In the genomic region with DNA sequence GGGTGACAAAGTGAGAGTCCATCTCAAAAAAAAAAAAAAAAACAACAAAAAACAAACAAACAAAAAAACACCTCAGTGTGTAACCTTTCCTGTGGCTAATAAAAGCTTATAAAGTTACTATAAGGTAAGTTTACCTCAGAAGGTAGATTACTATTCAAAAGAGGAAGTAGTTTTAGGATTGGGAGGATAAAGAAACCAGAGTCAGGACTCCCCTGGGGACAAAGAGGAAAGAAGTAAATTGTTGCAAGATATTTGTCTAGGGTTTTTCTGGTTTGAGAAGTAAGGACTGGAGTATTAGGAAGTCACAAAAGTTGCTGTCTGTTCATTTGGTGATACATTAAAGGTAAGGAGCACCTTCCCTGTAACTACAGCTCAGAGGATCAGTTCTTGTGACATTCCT, we compare ENCODE assay signal across 12 cellular contexts. TPM values are rescaled to one million over a fixed set of nuclear protein-coding genes. Genes with fewer than 3 reads are reported as not detected.
DNase-seq lines count a peak whose midpoint lies in the region; ATAC-seq and TF ChIP-seq lines count a peak whose summit lies in the region.
"Had no signal": no experiment of that assay in that cellular context is flagged by ENCODE, and none has a peak within 500 bp of the region (broad histone marks: within the 10 kb centered on the region; RNA-seq: fewer than 3 reads in every experiment).

No MANE protein-coding gene starts in this region.

- no peak overlapping the region for H3K4me3 ChIP-seq in Panc1 (ENCODE audit: low read depth in 2 of 2, low read length in 2 of 2)
- H3K4me3 ChIP-seq in effector memory CD4-positive, alpha-beta T cell (ENCODE audit: insufficient read depth, low read depth, low read length, poor library complexity, severe bottlenecking): no peak overlapping the region
- H3K4me3 ChIP-seq: GM23248 had no signal

- H3K27ac Mint-ChIP-seq in naive B cell: no peak overlapping the region
- H3K27ac Mint-ChIP-seq: T-helper 1 cell treated with Interleukin-12 subunit alpha and Interleukin-12 subunit beta and Interleukin-4 antibody, amounts not matched to agents 30 μg/mL and 1 μg/mL, for 36 hours had no signal

- H3K4me3 Mint-ChIP-seq in naive B cell: no peak overlapping the region
- H3K4me3 Mint-ChIP-seq: T-helper 1 cell treated with Interleukin-12 subunit alpha and Interleukin-12 subunit beta and Interleukin-4 antibody, amounts not matched to agents 30 μg/mL and 1 μg/mL, for 36 hours had no signal

- peak overlapping the region; percentile 69; the same call in 1 of the 2 replicates for H3K27ac ChIP-seq in Panc1 (ENCODE audit: low read length)
- H3K27ac ChIP-seq in effector memory CD4-positive, alpha-beta T cell (ENCODE audit: insufficient read depth, low read length, poor library complexity, severe bottlenecking): no peak overlapping the region
- H3K27ac ChIP-seq: GM23248 had no signal

- no peaks in the 10 kb centered on the region for H3K27me3 ChIP-seq in Panc1 (ENCODE audit: control insufficient read depth, insufficient read depth, low read length)
- H3K27me3 ChIP-seq in effector memory CD4-positive, alpha-beta T cell (replicated peaks; ENCODE audit: control insufficient read depth, insufficient read depth, low read length, poor library complexity, severe bottlenecking): no peaks in the 10 kb centered on the region

- peaks cover 4 to 5% (median 4%) of the 10 kb centered on the region in 3 donors for H3K4me1 Mint-ChIP-seq in naive B cell

- in situ Hi-C loops in Panc1 (cut with HindIII; ENCODE audit: low pct_unique_long_range_greater_than_20kb, low sequenced_read_pairs): no loop called here

- ATAC-seq in HG03432 (IDR thresholded peaks at IDR 0.05; ENCODE audit: unreplicated experiment) (peak; percentile 52), Panc1 (no peak), naive B cell (ENCODE audit: low read depth in 2 of 2) (peak; percentile 55), GM21825 (IDR thresholded peaks at IDR 0.05; ENCODE audit: unreplicated experiment) (no peak), SK-N-SH treated with all-trans-retinoic acid at 6 μM for 48 hours (no peak)

- TF ChIP-seq CTCF in Panc1 (IDR thresholded peaks at IDR 0.05): no peak

- peaks cover 21% of the 10 kb centered on the region; the same call in 1 of the 2 replicates for H3K9me3 ChIP-seq in Panc1 (ENCODE audit: control insufficient read depth, insufficient read depth, low read depth, low read length)
- H3K9me3 ChIP-seq in effector memory CD4-positive, alpha-beta T cell (ENCODE audit: control insufficient read depth, low read length): no peaks in the 10 kb centered on the region

- POLR2A ChIA-PET in Panc1 (lab: Charles Lee): interaction anchor here (0.6 to 0.9 kb wide), 2 partner anchors 11 to 31 kb away, joined by 8 to 13 read pairs; no protein-coding TSS in a partner anchor

- peak; percentile 62 for DNase-seq in MV-4-11 (lab: John Stamatoyannopoulos, UW)
- DNase-seq in Panc1 (ENCODE audit: low read depth, low spot score): no peak
- DNase-seq in naive B cell: peak; percentile 14
- no peak for DNase-seq in effector memory CD4-positive, alpha-beta T cell
- DNase-seq: DMS153, GM23248, NCI-H1092, RPMI8226 had no signal

- intact Hi-C loops in Panc1 (cut with micrococcal nuclease; ENCODE audit: unreplicated experiment): no loop called here

- H3K27me3 Mint-ChIP-seq in naive B cell: peaks cover 5 to 15% (median 7%) of the 10 kb centered on the region in 3 donors

- H3K9me3 Mint-ChIP-seq in naive B cell: peaks cover 7 to 40% (median 21%) of the 10 kb centered on the region in 7 donors

- CTCF ChIA-PET in Panc1 (lab: Charles Lee): interaction anchor here (0.6 kb wide), 1 partner anchor 30 kb away, joined by 4 read pairs; no protein-coding TSS in a partner anchor

- no TSS peak for BruUV-seq in Panc1 (replicated peaks; lab: Mats Ljungman, UMichigan)

- H3K36me3 Mint-ChIP-seq in naive B cell: peaks cover 11 to 13% of the 10 kb centered on the region in 2 donors

- peaks cover 38% of the 10 kb centered on the region for H3K4me1 ChIP-seq in Panc1 (ENCODE audit: control insufficient read depth, insufficient read depth, low read length)
- H3K4me1 ChIP-seq in effector memory CD4-positive, alpha-beta T cell (ENCODE audit: control insufficient read depth, insufficient read depth, low read length, poor library complexity, severe bottlenecking): no peaks in the 10 kb centered on the region

- H3K36me3 ChIP-seq in Panc1 (ENCODE audit: control insufficient read depth, insufficient read depth, low read length): no peaks in the 10 kb centered on the region
- H3K36me3 ChIP-seq in effector memory CD4-positive, alpha-beta T cell (ENCODE audit: control insufficient read depth, insufficient read depth, low read length): no peaks in the 10 kb centered on the region

TF ChIP-seq in SK-N-SH treated with all-trans-retinoic acid at 6 μM for 48 hours, 23 proteins besides CTCF, POLR2A, EP300 and RAD21:
- TF ChIP-seq, protein P1, sequence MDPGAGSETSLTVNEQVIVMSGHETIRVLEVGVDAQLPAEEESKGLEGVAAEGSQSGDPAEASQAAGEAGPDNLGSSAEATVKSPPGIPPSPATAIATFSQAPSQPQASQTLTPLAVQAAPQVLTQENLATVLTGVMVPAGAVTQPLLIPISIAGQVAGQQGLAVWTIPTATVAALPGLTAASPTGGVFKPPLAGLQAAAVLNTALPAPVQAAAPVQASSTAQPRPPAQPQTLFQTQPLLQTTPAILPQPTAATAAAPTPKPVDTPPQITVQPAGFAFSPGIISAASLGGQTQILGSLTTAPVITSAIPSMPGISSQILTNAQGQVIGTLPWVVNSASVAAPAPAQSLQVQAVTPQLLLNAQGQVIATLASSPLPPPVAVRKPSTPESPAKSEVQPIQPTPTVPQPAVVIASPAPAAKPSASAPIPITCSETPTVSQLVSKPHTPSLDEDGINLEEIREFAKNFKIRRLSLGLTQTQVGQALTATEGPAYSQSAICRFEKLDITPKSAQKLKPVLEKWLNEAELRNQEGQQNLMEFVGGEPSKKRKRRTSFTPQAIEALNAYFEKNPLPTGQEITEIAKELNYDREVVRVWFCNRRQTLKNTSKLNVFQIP (CRISPR knock-in tag; IDR thresholded peaks at IDR 0.05; ENCODE audit: borderline replicate concordance, low read depth): no peak
- TF ChIP-seq, protein P2, sequence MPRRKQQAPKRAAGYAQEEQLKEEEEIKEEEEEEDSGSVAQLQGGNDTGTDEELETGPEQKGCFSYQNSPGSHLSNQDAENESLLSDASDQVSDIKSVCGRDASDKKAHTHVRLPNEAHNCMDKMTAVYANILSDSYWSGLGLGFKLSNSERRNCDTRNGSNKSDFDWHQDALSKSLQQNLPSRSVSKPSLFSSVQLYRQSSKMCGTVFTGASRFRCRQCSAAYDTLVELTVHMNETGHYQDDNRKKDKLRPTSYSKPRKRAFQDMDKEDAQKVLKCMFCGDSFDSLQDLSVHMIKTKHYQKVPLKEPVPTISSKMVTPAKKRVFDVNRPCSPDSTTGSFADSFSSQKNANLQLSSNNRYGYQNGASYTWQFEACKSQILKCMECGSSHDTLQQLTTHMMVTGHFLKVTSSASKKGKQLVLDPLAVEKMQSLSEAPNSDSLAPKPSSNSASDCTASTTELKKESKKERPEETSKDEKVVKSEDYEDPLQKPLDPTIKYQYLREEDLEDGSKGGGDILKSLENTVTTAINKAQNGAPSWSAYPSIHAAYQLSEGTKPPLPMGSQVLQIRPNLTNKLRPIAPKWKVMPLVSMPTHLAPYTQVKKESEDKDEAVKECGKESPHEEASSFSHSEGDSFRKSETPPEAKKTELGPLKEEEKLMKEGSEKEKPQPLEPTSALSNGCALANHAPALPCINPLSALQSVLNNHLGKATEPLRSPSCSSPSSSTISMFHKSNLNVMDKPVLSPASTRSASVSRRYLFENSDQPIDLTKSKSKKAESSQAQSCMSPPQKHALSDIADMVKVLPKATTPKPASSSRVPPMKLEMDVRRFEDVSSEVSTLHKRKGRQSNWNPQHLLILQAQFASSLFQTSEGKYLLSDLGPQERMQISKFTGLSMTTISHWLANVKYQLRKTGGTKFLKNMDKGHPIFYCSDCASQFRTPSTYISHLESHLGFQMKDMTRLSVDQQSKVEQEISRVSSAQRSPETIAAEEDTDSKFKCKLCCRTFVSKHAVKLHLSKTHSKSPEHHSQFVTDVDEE (CRISPR knock-in tag; IDR thresholded peaks at IDR 0.05): no peak
- TF ChIP-seq ARNTL (CRISPR knock-in tag; IDR thresholded peaks at IDR 0.05; ENCODE audit: borderline replicate concordance, low read depth) (no peak), ZFP30 (CRISPR knock-in tag; IDR thresholded peaks at IDR 0.05) (no peak)

RNA-seq across cellular contexts. Expression of gene CENPF, which starts 23.8 kb away (rescaled TPM):
- 156 TPM for total RNA-seq in Panc1 (2021; ENCODE audit: unreplicated experiment)
- polyA plus RNA-seq in Panc1 (2012; ENCODE audit: insufficient read length): 31.3 TPM
- polyA plus RNA-seq in naive B cell (ENCODE audit: low read depth in 6 of 6): under 1 TPM in 4 of 6 donors, not detected in 2; 0.18 to 0.64 (median 0.38) TPM

RNA-seq across cellular contexts. Expression of gene PTPN14, which starts 27.8 kb away (rescaled TPM):
- total RNA-seq in Panc1 (2021; ENCODE audit: unreplicated experiment): 209 TPM
- 50.0 TPM for polyA plus RNA-seq in Panc1 (2012; ENCODE audit: insufficient read length)
- under 1 TPM in 3 of 6 donors, not detected in 3; 0.04 to 0.05 (median 0.04) TPM for polyA plus RNA-seq in naive B cell (ENCODE audit: low read depth in 6 of 6)

Comparison
In these comparisons a context has a peak if more than half of its experiments do, and no peak if none do; other contexts are left out.
1. ATAC-seq: peak in HG03432 (single experiment) and naive B cell (2 of 2); none in Panc1 (single experiment), GM21825 (single experiment) and SK-N-SH treated with all-trans-retinoic acid at 6 μM for 48 hours (single experiment).
2. DNase-seq: peak in MV-4-11 (single experiment) and naive B cell (single experiment); none in Panc1 (single experiment) and effector memory CD4-positive, alpha-beta T cell (0 of 3).